In the genomic region with DNA sequence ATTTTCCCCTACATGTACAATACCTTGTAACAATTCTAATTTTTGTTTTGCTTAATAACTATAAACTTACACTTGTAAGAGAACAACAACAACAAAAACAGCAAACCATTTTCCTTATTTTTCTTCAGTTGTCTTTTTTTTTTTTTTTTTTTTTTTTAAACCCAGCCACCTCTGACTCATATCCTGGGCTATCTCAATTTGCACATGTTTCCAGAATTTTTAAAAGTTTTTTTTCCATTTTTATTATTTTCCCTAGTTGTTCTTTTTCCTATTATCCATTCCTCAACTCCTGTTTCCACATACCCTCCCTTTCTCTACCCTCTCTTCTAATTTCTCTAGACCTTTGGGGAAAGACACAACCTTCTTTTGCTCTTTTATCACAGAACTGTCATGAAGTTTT, we compare ENCODE assay signal across 32 cellular contexts.
DNase-seq lines count a peak whose midpoint lies in the region; ATAC-seq and TF ChIP-seq lines count a peak whose summit lies in the region.
"Had no signal": no experiment of that assay in that cellular context is flagged by ENCODE, and none has a peak within 500 bp of the region (broad histone marks: within the 10 kb centered on the region; RNA-seq: fewer than 3 reads in every experiment).

No MANE protein-coding gene starts in this region.

- H3K4me1 ChIP-seq in SK-N-SH (ENCODE audit: control insufficient read depth in 1 of 2, insufficient read depth in 2 of 2, low read depth in 1 of 2, low read length in 1 of 2) (no peaks in the 10 kb centered on the region; a peak in 1 of 4 replicates), adipocyte (ENCODE audit: control insufficient read depth, insufficient read depth, low read length) (peaks cover 21% of the 10 kb centered on the region), hepatocyte (ENCODE audit: insufficient read depth) (no peaks in the 10 kb centered on the region)
- H3K4me1 ChIP-seq: BE2C, upper lobe of right lung had no signal

- H4K20me1 ChIP-seq in SK-N-SH (ENCODE audit: insufficient read depth) = no peaks in the 10 kb centered on the region
- no peaks in the 10 kb centered on the region for H4K20me1 ChIP-seq in hepatocyte (ENCODE audit: insufficient read depth, poor library complexity, severe bottlenecking)

- H2AFZ ChIP-seq in SK-N-SH (ENCODE audit: low read depth) (no peak overlapping the region), hepatocyte (no peak overlapping the region)

- H3K36me3 ChIP-seq in SK-N-SH (replicated peaks in 1 of 2; ENCODE audit: control insufficient read depth in 1 of 2, insufficient read depth in 2 of 2, low read length in 1 of 2) = no peaks in the 10 kb centered on the region
- no peaks in the 10 kb centered on the region for H3K36me3 ChIP-seq in adipocyte (ENCODE audit: control insufficient read depth, insufficient read depth, low read length, severe bottlenecking)
- no peaks in the 10 kb centered on the region for H3K36me3 ChIP-seq in hepatocyte (replicated peaks; ENCODE audit: insufficient read depth, low read depth)
- H3K36me3 ChIP-seq: BE2C, upper lobe of right lung had no signal

- no peaks in the 10 kb centered on the region for H3F3A ChIP-seq in SK-N-SH (replicated peaks; ENCODE audit: insufficient read depth)

- H3K9me3 ChIP-seq in SK-N-SH (no peaks in the 10 kb centered on the region), adipocyte (ENCODE audit: control insufficient read depth, low read length) (no peaks in the 10 kb centered on the region), hepatocyte (ENCODE audit: low read depth) (no peaks in the 10 kb centered on the region)
- H3K9me3 ChIP-seq: BE2C, upper lobe of right lung had no signal

- DNase-seq in SK-N-SH = no peak
- peak; percentile 17 for DNase-seq in adipocyte (ENCODE audit: low read depth)
- peak; percentile 11 for DNase-seq in hepatic stellate cell (ENCODE audit: low spot score)
- no peak for DNase-seq in GDM1 (lab: John Stamatoyannopoulos, UW)
- DNase-seq in MV-4-11 (lab: John Stamatoyannopoulos, UW) = no peak
- DNase-seq in hepatocyte (ENCODE audit: low spot score) = no peak
- no peak for DNase-seq in cerebellar cortex (ENCODE audit: low spot score)
- DNase-seq: 8988T; activated CD4-positive, alpha-beta T cell treated with anti-CD3 and anti-CD28 coated beads for 48 hours; activated gamma-delta T cell treated with Interleukin-2 at 50 U/mL for 16 hours; activated naive CD8-positive, alpha-beta T cell treated with anti-CD3 and anti-CD28 coated beads, Interleukin-2, amount 50 U/mL, for 24 hours; activated T-cell treated with anti-CD3 and anti-CD28 coated beads, Interleukin-2, amount 50 U/mL, for 24 hours; BE2C; CD8-positive, alpha-beta memory T cell; cerebellar nuclear complex; DMS 273 treated with DMSO at 0.1 percent for 48 hours; head of caudate nucleus; KBM-7; mesendoderm; MM.1S; NCI-H1417 treated with DMSO at 0.1 percent for 48 hours; NCI-H2081; NCI-H226; NCI-H748 treated with DMSO at 0.1 percent for 48 hours; RPMI8226; stimulated activated CD4-positive, alpha-beta T cell treated with anti-CD3 and anti-CD28 coated beads, Interleukin-4, amount 100 ng/mL, for 4 hours; T-helper 17 cell; upper lobe of right lung had no signal

- H3K9me2 ChIP-seq in SK-N-SH (no peaks in the 10 kb centered on the region), hepatocyte (replicated peaks; ENCODE audit: insufficient read depth) (no peaks in the 10 kb centered on the region)

- H3K27me3 ChIP-seq in SK-N-SH (ENCODE audit: insufficient read depth) (no peaks in the 10 kb centered on the region), adipocyte (replicated peaks; ENCODE audit: control insufficient read depth, insufficient read depth, low read length) (no peaks in the 10 kb centered on the region), hepatocyte (no peaks in the 10 kb centered on the region)
- H3K27me3 ChIP-seq: BE2C, upper lobe of right lung had no signal

- no peaks in the 10 kb centered on the region for H3K79me2 ChIP-seq in SK-N-SH (ENCODE audit: insufficient read depth)
- H3K79me2 ChIP-seq in hepatocyte = no peaks in the 10 kb centered on the region

- H3K27ac ChIP-seq in SK-N-SH (ENCODE audit: low read depth in 2 of 2, low read length in 1 of 2) = no peak overlapping the region
- no peak overlapping the region for H3K27ac ChIP-seq in hepatocyte
- H3K27ac ChIP-seq: SK-N-MC, upper lobe of right lung had no signal

- CTCF ChIA-PET in SK-N-SH (lab: Yijun Ruan, JAX) = no interaction called here

- H3K4me2 ChIP-seq in SK-N-SH = no peak overlapping the region
- H3K4me2 ChIP-seq in hepatocyte = no peak overlapping the region

- no peak for TF ChIP-seq RAD21 in SK-N-SH (IDR thresholded peaks at IDR 0.05; ENCODE audit: low read length)

- no peak for ATAC-seq in SK-N-SH treated with all-trans-retinoic acid at 6 μM for 48 hours
- ATAC-seq: activated naive CD8-positive, alpha-beta T cell treated with anti-CD3 and anti-CD28 coated beads, Interleukin-2, amount 50 U/mL, for 24 hours; left lobe of liver; stimulated activated memory B cell treated with anti-CD40 and anti-IgM and Interleukin-4, amounts not matched to agents 10 μg/mL and 1 μg/mL and 100 μg/mL, for 72 hours; T-helper 17 cell; upper lobe of right lung had no signal

- POLR2A ChIA-PET in SK-N-SH (lab: Yijun Ruan, JAX) = no interaction called here

- no peak for TF ChIP-seq EP300 in SK-N-SH (IDR thresholded peaks at IDR 0.05; ENCODE audit: borderline replicate concordance in 1 of 2, low read depth in 1 of 2, low read length in 1 of 2)

- H3K9ac ChIP-seq in SK-N-SH (no peak overlapping the region), adipocyte (ENCODE audit: low read length) (peak overlapping the region; percentile 30)

- no peak overlapping the region for H3K4me3 ChIP-seq in SK-N-SH (ENCODE audit: low read depth in 2 of 2, low read length in 1 of 2)
- H3K4me3 ChIP-seq in adipocyte (ENCODE audit: low read length) = no peak overlapping the region
- no peak overlapping the region for H3K4me3 ChIP-seq in hepatocyte
- H3K4me3 ChIP-seq: SK-N-MC, upper lobe of right lung had no signal

- TF ChIP-seq CTCF in SK-N-SH (IDR thresholded peaks at IDR 0.05) (no peak), hepatocyte (IDR thresholded peaks at IDR 0.05; ENCODE audit: poor library complexity) (no peak)

TF ChIP-seq in SK-N-SH, 30 proteins besides CTCF, POLR2A, EP300 and RAD21 (continues in another document):
- TF ChIP-seq RCOR1 (IDR thresholded peaks at IDR 0.05; ENCODE audit: low read length) = no peak
- TF ChIP-seq TCF12 (IDR thresholded peaks at IDR 0.05) = 0 out of 2 replicates have a peak, but pooled peaks have one; percentile 8
- TF ChIP-seq, protein P1, sequence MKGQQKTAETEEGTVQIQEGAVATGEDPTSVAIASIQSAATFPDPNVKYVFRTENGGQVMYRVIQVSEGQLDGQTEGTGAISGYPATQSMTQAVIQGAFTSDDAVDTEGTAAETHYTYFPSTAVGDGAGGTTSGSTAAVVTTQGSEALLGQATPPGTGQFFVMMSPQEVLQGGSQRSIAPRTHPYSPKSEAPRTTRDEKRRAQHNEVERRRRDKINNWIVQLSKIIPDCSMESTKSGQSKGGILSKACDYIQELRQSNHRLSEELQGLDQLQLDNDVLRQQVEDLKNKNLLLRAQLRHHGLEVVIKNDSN (IDR thresholded peaks at IDR 0.05; ENCODE audit: borderline replicate concordance, low read depth) = no peak
- TF ChIP-seq JUND (IDR thresholded peaks at IDR 0.05) = peak; percentile 30; the same call in 1 of the 2 replicates
- no peak for TF ChIP-seq FOSL2 (IDR thresholded peaks at IDR 0.05; ENCODE audit: borderline replicate concordance, low read depth)
- TF ChIP-seq, protein P2, sequence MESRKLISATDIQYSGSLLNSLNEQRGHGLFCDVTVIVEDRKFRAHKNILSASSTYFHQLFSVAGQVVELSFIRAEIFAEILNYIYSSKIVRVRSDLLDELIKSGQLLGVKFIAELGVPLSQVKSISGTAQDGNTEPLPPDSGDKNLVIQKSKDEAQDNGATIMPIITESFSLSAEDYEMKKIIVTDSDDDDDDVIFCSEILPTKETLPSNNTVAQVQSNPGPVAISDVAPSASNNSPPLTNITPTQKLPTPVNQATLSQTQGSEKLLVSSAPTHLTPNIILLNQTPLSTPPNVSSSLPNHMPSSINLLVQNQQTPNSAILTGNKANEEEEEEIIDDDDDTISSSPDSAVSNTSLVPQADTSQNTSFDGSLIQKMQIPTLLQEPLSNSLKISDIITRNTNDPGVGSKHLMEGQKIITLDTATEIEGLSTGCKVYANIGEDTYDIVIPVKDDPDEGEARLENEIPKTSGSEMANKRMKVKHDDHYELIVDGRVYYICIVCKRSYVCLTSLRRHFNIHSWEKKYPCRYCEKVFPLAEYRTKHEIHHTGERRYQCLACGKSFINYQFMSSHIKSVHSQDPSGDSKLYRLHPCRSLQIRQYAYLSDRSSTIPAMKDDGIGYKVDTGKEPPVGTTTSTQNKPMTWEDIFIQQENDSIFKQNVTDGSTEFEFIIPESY (IDR thresholded peaks at IDR 0.05; ENCODE audit: borderline replicate concordance, low read depth) = no peak

TF ChIP-seq in SK-N-SH treated with all-trans-retinoic acid at 6 μM for 48 hours, 23 proteins besides CTCF, POLR2A, EP300 and RAD21 (continues in another document):
- TF ChIP-seq ZNF70 (CRISPR knock-in tag; IDR thresholded peaks at IDR 0.05) (no peak), ZFP3 (CRISPR knock-in tag; IDR thresholded peaks at IDR 0.05) (no peak), RARB (CRISPR knock-in tag; IDR thresholded peaks at IDR 0.05) (no peak)
- TF ChIP-seq, protein P3, sequence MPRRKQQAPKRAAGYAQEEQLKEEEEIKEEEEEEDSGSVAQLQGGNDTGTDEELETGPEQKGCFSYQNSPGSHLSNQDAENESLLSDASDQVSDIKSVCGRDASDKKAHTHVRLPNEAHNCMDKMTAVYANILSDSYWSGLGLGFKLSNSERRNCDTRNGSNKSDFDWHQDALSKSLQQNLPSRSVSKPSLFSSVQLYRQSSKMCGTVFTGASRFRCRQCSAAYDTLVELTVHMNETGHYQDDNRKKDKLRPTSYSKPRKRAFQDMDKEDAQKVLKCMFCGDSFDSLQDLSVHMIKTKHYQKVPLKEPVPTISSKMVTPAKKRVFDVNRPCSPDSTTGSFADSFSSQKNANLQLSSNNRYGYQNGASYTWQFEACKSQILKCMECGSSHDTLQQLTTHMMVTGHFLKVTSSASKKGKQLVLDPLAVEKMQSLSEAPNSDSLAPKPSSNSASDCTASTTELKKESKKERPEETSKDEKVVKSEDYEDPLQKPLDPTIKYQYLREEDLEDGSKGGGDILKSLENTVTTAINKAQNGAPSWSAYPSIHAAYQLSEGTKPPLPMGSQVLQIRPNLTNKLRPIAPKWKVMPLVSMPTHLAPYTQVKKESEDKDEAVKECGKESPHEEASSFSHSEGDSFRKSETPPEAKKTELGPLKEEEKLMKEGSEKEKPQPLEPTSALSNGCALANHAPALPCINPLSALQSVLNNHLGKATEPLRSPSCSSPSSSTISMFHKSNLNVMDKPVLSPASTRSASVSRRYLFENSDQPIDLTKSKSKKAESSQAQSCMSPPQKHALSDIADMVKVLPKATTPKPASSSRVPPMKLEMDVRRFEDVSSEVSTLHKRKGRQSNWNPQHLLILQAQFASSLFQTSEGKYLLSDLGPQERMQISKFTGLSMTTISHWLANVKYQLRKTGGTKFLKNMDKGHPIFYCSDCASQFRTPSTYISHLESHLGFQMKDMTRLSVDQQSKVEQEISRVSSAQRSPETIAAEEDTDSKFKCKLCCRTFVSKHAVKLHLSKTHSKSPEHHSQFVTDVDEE (CRISPR knock-in tag; IDR thresholded peaks at IDR 0.05) = no peak

Comparison
In these comparisons a context has a peak if more than half of its experiments do, and no peak if none do; other contexts are left out.
1. DNase-seq: peak in adipocyte (single experiment) and hepatic stellate cell (single experiment); none in SK-N-SH (single experiment), GDM1 (single experiment), MV-4-11 (single experiment), hepatocyte (single experiment) and cerebellar cortex (single experiment).